ENCODE assay signal across 9 cellular contexts in the genomic region with DNA sequence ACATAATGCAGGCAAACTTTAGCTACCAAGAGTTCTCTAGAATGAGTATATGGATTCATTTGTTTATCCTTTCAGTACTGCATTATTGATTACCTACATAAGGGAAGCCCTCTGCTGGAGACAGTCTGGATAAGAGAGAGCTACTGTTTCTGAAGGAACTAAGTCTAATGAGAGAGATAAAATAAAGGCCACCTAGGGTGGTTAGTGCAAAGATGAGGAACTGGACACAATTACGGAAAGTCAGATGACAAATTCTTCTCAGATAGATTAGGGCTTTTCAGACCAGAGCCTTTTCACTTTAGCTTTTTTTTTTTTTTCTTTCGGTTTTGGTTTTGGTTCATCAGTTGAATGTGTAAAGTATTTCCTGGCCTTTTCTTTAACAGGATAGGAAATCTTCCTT. TPM values are rescaled to one million over a fixed set of nuclear protein-coding genes. Genes with fewer than 3 reads are reported as not detected.
A peak's percentile ranks its signal among the peaks of the same experiment; 100 is the strongest.
DNase-seq lines count a peak whose midpoint lies in the region; ATAC-seq and TF ChIP-seq lines count a peak whose summit lies in the region.
"Had no signal": no experiment of that assay in that cellular context is flagged by ENCODE, and none has a peak within 500 bp of the region (broad histone marks: within the 10 kb centered on the region; RNA-seq: fewer than 3 reads in every experiment).

No MANE protein-coding gene starts in this region.

- no peak overlapping the region for H3K4me3 ChIP-seq in OCI-LY1 (ENCODE audit: low read depth, low read length, poor library complexity, severe bottlenecking)
- no peak overlapping the region for H3K4me3 ChIP-seq in psoas muscle
- H3K4me3 ChIP-seq: A549 had no signal

- H3K9me3 ChIP-seq in OCI-LY1 (ENCODE audit: low read length) (no peaks in the 10 kb centered on the region), psoas muscle (no peaks in the 10 kb centered on the region)
- H3K9me3 ChIP-seq: A549 had no signal

- H3K9ac ChIP-seq in OCI-LY1 (ENCODE audit: low read length), result no peak overlapping the region

- no peaks in the 10 kb centered on the region for H3F3A ChIP-seq in OCI-LY1 (ENCODE audit: insufficient read depth, low read length)

- peaks cover 27% of the 10 kb centered on the region for H3K4me1 ChIP-seq in OCI-LY1 (ENCODE audit: insufficient read depth, low read length, severe bottlenecking)
- H3K4me1 ChIP-seq in psoas muscle, result no peaks in the 10 kb centered on the region
- H3K4me1 ChIP-seq: A549 had no signal

- H3K27ac ChIP-seq in OCI-LY1 (ENCODE audit: low read depth, low read length, poor library complexity, severe bottlenecking), result peak overlapping the region; percentile 3
- no peak overlapping the region for H3K27ac ChIP-seq in psoas muscle
- H3K27ac ChIP-seq: A549 had no signal

- no peak for DNase-seq in activated CD4-positive, CD25-positive, alpha-beta regulatory T cell (lab: John Stamatoyannopoulos, UW)
- DNase-seq in psoas muscle (no peak), medulla oblongata (ENCODE audit: extremely low spot score) (no peak), NCI-H146 treated with DMSO at 0.1 percent for 48 hours (lab: John Stamatoyannopoulos, UW; ENCODE audit: unreplicated experiment) (no peak), dedifferentiated amniotic fluid mesenchymal stem cell (ENCODE audit: extremely low spot score) (no peak)

- 73 to 77% (median 76%) methylated on average over 2 of the region's 2 CpGs for whole genome bisulfite sequencing in psoas muscle, 3 donors

- H3K4me2 ChIP-seq in OCI-LY1 (ENCODE audit: low read length), result peak overlapping the region; percentile 23; the same call in 1 of the 2 replicates
- H3K4me2 ChIP-seq: A549 had no signal

- H3K27me3 ChIP-seq in OCI-LY1 (ENCODE audit: insufficient read depth, low read length), result no peaks in the 10 kb centered on the region
- H3K27me3 ChIP-seq in psoas muscle (ENCODE audit: insufficient read depth in 3 of 3, low read length in 2 of 3), result no peaks in the 10 kb centered on the region

- intact Hi-C loops in psoas muscle (cut with DNase I), result loop anchor here in 1 of 2 donors (10.0 kb wide), 1 partner anchor 221 kb away; no protein-coding TSS in a partner anchor

- no peaks in the 10 kb centered on the region for H4K20me1 ChIP-seq in OCI-LY1 (ENCODE audit: insufficient read depth, low read length)

- TF ChIP-seq CTCF in OCI-LY1 (IDR thresholded peaks at IDR 0.05; ENCODE audit: low read length) (0 out of 2 replicates have a peak, but pooled peaks have one; percentile 5), psoas muscle (IDR thresholded peaks at IDR 0.05) (peak; percentile 6)

- H3K36me3 ChIP-seq in OCI-LY1 (ENCODE audit: insufficient read depth, low read length), result no peaks in the 10 kb centered on the region
- H3K36me3 ChIP-seq in psoas muscle (ENCODE audit: insufficient read depth in 1 of 2, low read depth in 1 of 2), result no peaks in the 10 kb centered on the region

- no peaks in the 10 kb centered on the region for H3K9me2 ChIP-seq in OCI-LY1 (ENCODE audit: low read depth, low read length)

- no peaks in the 10 kb centered on the region for H3K79me2 ChIP-seq in OCI-LY1 (ENCODE audit: insufficient read depth, low read length)

- no peak overlapping the region; the same call in 1 of the 2 replicates for H2AFZ ChIP-seq in OCI-LY1 (ENCODE audit: low read length)

- peak; percentile 78 to 82 for ATAC-seq in activated CD4-positive, CD25-positive, alpha-beta regulatory T cell treated with anti-CD3 and anti-CD28 coated beads, Interleukin-2, amount 50 U/mL, for 24 hours
- peak; percentile 78 for ATAC-seq in HG02678 (IDR thresholded peaks at IDR 0.05; ENCODE audit: unreplicated experiment)
- no peak for ATAC-seq in psoas muscle

RNA-seq across cellular contexts. Expression of a gene that starts 31.3 kb away (rescaled TPM):
- total RNA-seq in psoas muscle, result 10 to 100 TPM in 2 of 4 donors, 1 to 10 TPM in 2; 6.6 to 18.5 (median 12.8) TPM
- 10 to 100 TPM; 10.3 to 18.8 (median 11.3) TPM for polyA plus RNA-seq in psoas muscle

Comparison
In these comparisons a context has a peak if more than half of its experiments do, and no peak if none do; other contexts are left out.
1. ATAC-seq: peak in activated CD4-positive, CD25-positive, alpha-beta regulatory T cell treated with anti-CD3 and anti-CD28 coated beads, Interleukin-2, amount 50 U/mL, for 24 hours (2 of 2) and HG02678 (single experiment); none in psoas muscle (0 of 4).